14 cellular contexts compared by ENCODE assay signal in the genomic region with DNA sequence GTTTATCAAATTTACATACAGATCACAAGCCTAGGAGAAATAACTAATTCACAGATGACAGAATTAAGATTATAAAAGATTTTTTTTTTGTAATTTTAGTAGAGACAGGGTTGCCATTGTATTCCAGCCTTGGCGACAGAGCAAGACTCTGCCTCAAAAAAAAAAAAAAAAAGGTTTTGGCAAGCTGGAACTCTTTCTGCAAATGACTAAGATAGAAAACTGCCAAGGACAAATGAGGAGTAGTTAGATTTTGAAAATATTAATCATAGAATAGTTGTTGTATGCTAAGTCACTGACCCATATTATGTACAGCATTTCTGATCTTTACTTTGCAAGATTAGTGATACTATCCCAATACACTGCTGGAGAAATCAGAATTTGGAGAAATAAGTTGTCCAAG.
"Had no signal": no experiment of that assay in that cellular context is flagged by ENCODE, and none has a peak within 500 bp of the region (broad histone marks: within the 10 kb centered on the region; RNA-seq: fewer than 3 reads in every experiment).

No MANE protein-coding gene starts in this region.

- FAIRE-seq: urothelium cell line had no signal

- H3K9me3 ChIP-seq: left lung, thyroid gland had no signal

- H3K4me3 ChIP-seq: left lung, skin epidermis, thyroid gland had no signal

- DNase-seq: activated CD4-positive, alpha-beta memory T cell treated with anti-CD3 and anti-CD28 coated beads, Interleukin-2, amount 10 ng/mL, durations not matched to agents 7 days and 5 days; activated naive CD8-positive, alpha-beta T cell treated with anti-CD3 and anti-CD28 coated beads, Interleukin-2, amount 50 U/mL, for 24 hours; central memory CD4-positive, alpha-beta T cell; effector memory CD8-positive, alpha-beta T cell; head of caudate nucleus; islet precursor cell; left lung; stimulated activated CD4-positive, alpha-beta T cell treated with anti-CD3 and anti-CD28 coated beads, Interleukin-4, amount 100 ng/mL, for 4 hours; stimulated activated naive CD8-positive, alpha-beta T cell treated with anti-CD3 and anti-CD28 coated beads, Interleukin-15, amount 100 ng/mL, for 72 hours; T1000; thyroid gland had no signal

- H3K27me3 ChIP-seq: foreskin keratinocyte, left lung, thyroid gland had no signal

- H3K27ac ChIP-seq: foreskin keratinocyte, left lung, thyroid gland had no signal

- H3K4me1 ChIP-seq: foreskin keratinocyte, left lung, thyroid gland had no signal

- ATAC-seq: activated naive CD8-positive, alpha-beta T cell treated with anti-CD3 and anti-CD28 coated beads, Interleukin-2, amount 50 U/mL, for 24 hours; effector memory CD8-positive, alpha-beta T cell; foreskin keratinocyte; left lung; stimulated activated naive CD8-positive, alpha-beta T cell treated with anti-CD3 and anti-CD28 coated beads, Interleukin-15, amount 100 ng/mL, for 72 hours had no signal
